ENCODE assay signal across 29 cellular contexts in the genomic region with DNA sequence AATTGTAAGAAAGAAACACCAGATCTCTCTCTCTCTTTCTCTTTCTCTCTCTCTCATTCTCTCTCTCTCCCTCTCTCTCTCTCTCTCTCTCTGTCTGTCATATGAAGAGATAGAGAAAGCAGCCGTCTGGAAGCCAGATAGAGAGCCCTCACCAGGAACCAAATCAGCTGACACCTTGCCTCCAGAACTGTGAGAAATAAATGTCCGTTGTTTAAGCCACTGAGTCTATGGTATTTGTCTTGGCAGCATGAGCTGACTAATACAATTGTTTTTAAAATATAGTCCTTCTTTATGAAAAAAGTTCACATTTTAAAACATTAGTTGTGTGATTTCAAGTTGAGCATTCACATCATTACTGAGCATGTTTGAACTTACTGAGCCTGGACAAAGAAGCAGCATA.
"Had no signal": no experiment of that assay in that cellular context is flagged by ENCODE, and none has a peak within 500 bp of the region (broad histone marks: within the 10 kb centered on the region; RNA-seq: fewer than 3 reads in every experiment).

No MANE protein-coding gene starts in this region.

- H3K27me3 Mint-ChIP-seq: activated CD4-positive, alpha-beta memory T cell treated with anti-CD3 and anti-CD28 coated beads for 36 hours; activated CD4-positive, alpha-beta T cell treated with anti-CD3 and anti-CD28 coated beads, Interleukin-2, amount 10 ng/mL, durations not matched to agents 24 days and 14 days; activated naive CD4-positive, alpha-beta T cell treated with anti-CD3 and anti-CD28 coated beads, Interleukin-2, amount 10 ng/mL, durations not matched to agents 7 days and 5 days; activated naive CD8-positive, alpha-beta T cell treated with anti-CD3 and anti-CD28 coated beads, Interleukin-2, amount 10 ng/mL, durations not matched to agents 7 days and 5 days; effector memory CD8-positive, alpha-beta T cell; progenitor cell of endocrine pancreas; T-helper 17 cell had no signal

- H3K9me3 Mint-ChIP-seq: activated CD4-positive, alpha-beta memory T cell treated with anti-CD3 and anti-CD28 coated beads for 36 hours; activated CD4-positive, alpha-beta T cell treated with anti-CD3 and anti-CD28 coated beads, Interleukin-2, amount 10 ng/mL, durations not matched to agents 24 days and 14 days; activated naive CD4-positive, alpha-beta T cell treated with anti-CD3 and anti-CD28 coated beads, Interleukin-2, amount 10 ng/mL, durations not matched to agents 7 days and 5 days; activated naive CD8-positive, alpha-beta T cell treated with anti-CD3 and anti-CD28 coated beads, Interleukin-2, amount 10 ng/mL, durations not matched to agents 7 days and 5 days; activated T-helper 1 cell treated with anti-CD3 and anti-CD28 coated beads, Interleukin-12 subunit alpha, Interleukin-12 subunit beta, Interleukin-2, Interleukin-4 antibody, amounts not matched to agents 30 ng/mL and 10 ng/mL and 1 ng/mL, durations not matched to agents 14 hours and 24 hours and 36 hours; nephron had no signal

- H3K36me3 Mint-ChIP-seq: activated CD4-positive, alpha-beta memory T cell treated with anti-CD3 and anti-CD28 coated beads for 36 hours; activated naive CD4-positive, alpha-beta T cell treated with anti-CD3 and anti-CD28 coated beads, Interleukin-2, amount 10 ng/mL, durations not matched to agents 7 days and 5 days; activated naive CD8-positive, alpha-beta T cell treated with anti-CD3 and anti-CD28 coated beads, Interleukin-2, amount 10 ng/mL, durations not matched to agents 7 days and 5 days had no signal

- H3K4me3 Mint-ChIP-seq: activated CD4-positive, alpha-beta memory T cell treated with anti-CD3 and anti-CD28 coated beads for 36 hours; activated CD4-positive, alpha-beta T cell treated with anti-CD3 and anti-CD28 coated beads, Interleukin-2, amount 10 ng/mL, durations not matched to agents 24 days and 14 days; activated naive CD4-positive, alpha-beta T cell treated with anti-CD3 and anti-CD28 coated beads, Interleukin-2, amount 10 ng/mL, durations not matched to agents 7 days and 5 days; activated naive CD8-positive, alpha-beta T cell treated with anti-CD3 and anti-CD28 coated beads, Interleukin-2, amount 10 ng/mL, durations not matched to agents 7 days and 5 days; activated T-helper 1 cell treated with anti-CD3 and anti-CD28 coated beads, Interleukin-12 subunit alpha, Interleukin-12 subunit beta, Interleukin-2, Interleukin-4 antibody, amounts not matched to agents 30 ng/mL and 10 ng/mL and 1 ng/mL, durations not matched to agents 14 hours and 24 hours and 36 hours; effector memory CD8-positive, alpha-beta T cell; nephron; T-helper 17 cell had no signal

- H3K4me1 Mint-ChIP-seq: activated CD4-positive, alpha-beta T cell treated with anti-CD3 and anti-CD28 coated beads, Interleukin-2, amount 10 ng/mL, durations not matched to agents 24 days and 14 days; activated naive CD4-positive, alpha-beta T cell treated with anti-CD3 and anti-CD28 coated beads, Interleukin-2, amount 10 ng/mL, durations not matched to agents 7 days and 5 days; activated naive CD8-positive, alpha-beta T cell treated with anti-CD3 and anti-CD28 coated beads, Interleukin-2, amount 10 ng/mL, durations not matched to agents 7 days and 5 days; T-helper 17 cell had no signal

- H3K27ac Mint-ChIP-seq: activated CD4-positive, alpha-beta memory T cell treated with anti-CD3 and anti-CD28 coated beads for 36 hours; activated CD4-positive, alpha-beta T cell treated with anti-CD3 and anti-CD28 coated beads, Interleukin-2, amount 10 ng/mL, durations not matched to agents 24 days and 14 days; activated naive CD4-positive, alpha-beta T cell treated with anti-CD3 and anti-CD28 coated beads, Interleukin-2, amount 10 ng/mL, durations not matched to agents 7 days and 5 days; activated naive CD8-positive, alpha-beta T cell treated with anti-CD3 and anti-CD28 coated beads, Interleukin-2, amount 10 ng/mL, durations not matched to agents 7 days and 5 days; activated T-helper 1 cell treated with anti-CD3 and anti-CD28 coated beads, Interleukin-12 subunit alpha, Interleukin-12 subunit beta, Interleukin-2, Interleukin-4 antibody, amounts not matched to agents 30 ng/mL and 10 ng/mL and 1 ng/mL, durations not matched to agents 14 hours and 24 hours and 36 hours; effector memory CD8-positive, alpha-beta T cell; progenitor cell of endocrine pancreas; T-helper 17 cell had no signal

- H3K27me3 ChIP-seq: breast epithelium, left lung, neutrophil, ovary, right lobe of liver, stomach, tibial nerve had no signal

- H3K36me3 ChIP-seq: breast epithelium, left lung, lower lobe of right lung, neutrophil, ovary, right lobe of liver, stomach, tibial nerve had no signal

- H3K4me1 ChIP-seq: breast epithelium, left lung, lower lobe of right lung, right lobe of liver had no signal

- H3K9me3 ChIP-seq: breast epithelium, left lung, lower lobe of right lung, neutrophil, ovary, right lobe of liver, stomach, tibial nerve had no signal

- ATAC-seq: effector memory CD8-positive, alpha-beta T cell; left lung; lower lobe of right lung; T-helper 17 cell had no signal

- H3K27ac ChIP-seq: breast epithelium, left lung, lower lobe of right lung, neutrophil, ovary, right lobe of liver, tibial nerve had no signal

- DNase-seq: activated CD4-positive, alpha-beta memory T cell treated with anti-CD3 and anti-CD28 coated beads for 36 hours; activated CD4-positive, alpha-beta T cell treated with anti-CD3 and anti-CD28 coated beads, Interleukin-2, amount 10 ng/mL, durations not matched to agents 24 days and 14 days; activated CD4-positive, CD25-positive, alpha-beta regulatory T cell treated with anti-CD3 and anti-CD28 coated beads, Interleukin-2, amount 50 U/mL, for 72 hours; activated CD8-positive, alpha-beta memory T cell treated with anti-CD3 and anti-CD28 coated beads, Interleukin-2, amount 50 U/mL, for 4 hours; activated effector memory CD4-positive, alpha-beta T cell treated with anti-CD3 and anti-CD28 coated beads, Interleukin-2, amount 50 U/mL, for 16 hours; activated naive CD4-positive, alpha-beta T cell treated with anti-CD3 and anti-CD28 coated beads, Interleukin-2, amount 10 ng/mL, durations not matched to agents 7 days and 5 days; activated naive CD8-positive, alpha-beta T cell treated with anti-CD3 and anti-CD28 coated beads, Interleukin-2, amount 10 ng/mL, durations not matched to agents 7 days and 5 days; activated T-cell treated with anti-CD3 and anti-CD28 coated beads, Interleukin-2, amount 50 U/mL, for 1 hour; central memory CD4-positive, alpha-beta T cell; effector memory CD8-positive, alpha-beta T cell; foreskin fibroblast; head of caudate nucleus; hippocampal formation; kidney glomerular epithelial cell; left lung; lower lobe of right lung; mesenchymal stem cell; ovary; right lobe of liver; stimulated activated CD4-positive, alpha-beta T cell treated with anti-CD3 and anti-CD28 coated beads, Interleukin-4, amount 100 ng/mL, for 1 hour; stomach; T-helper 17 cell; T1000 had no signal

- H3K4me3 ChIP-seq: breast epithelium, left lung, lower lobe of right lung, ovary, right lobe of liver, stomach, tibial nerve had no signal
